Comparison of ENCODE assay signal across 18 cellular contexts in genomic region chr7:33790746-33791145, GRCh38.
"Had no signal": no experiment of that assay in that cellular context is flagged by ENCODE, and none has a peak within 500 bp of the region (broad histone marks: within the 10 kb centered on the region; RNA-seq: fewer than 3 reads in every experiment).

No MANE protein-coding gene starts in this region.

- H3K27me3 Mint-ChIP-seq: activated naive CD8-positive, alpha-beta T cell treated with anti-CD3 and anti-CD28 coated beads, Interleukin-2, amount 50 U/mL, for 24 hours; naive thymus-derived CD4-positive, alpha-beta T cell; stimulated activated memory B cell treated with anti-CD40 and anti-IgM and Interleukin-4, amounts not matched to agents 10 μg/mL and 1 μg/mL and 100 μg/mL, for 72 hours had no signal

- H3K27ac Mint-ChIP-seq: activated naive CD4-positive, alpha-beta T cell treated with anti-CD3 and anti-CD28 coated beads for 36 hours; activated naive CD8-positive, alpha-beta T cell treated with anti-CD3 and anti-CD28 coated beads, Interleukin-2, amount 50 U/mL, for 24 hours; naive thymus-derived CD4-positive, alpha-beta T cell; stimulated activated memory B cell treated with anti-CD40 and anti-IgM and Interleukin-4, amounts not matched to agents 10 μg/mL and 1 μg/mL and 100 μg/mL, for 72 hours had no signal

- H3K4me3 ChIP-seq: testis, upper lobe of left lung had no signal

- DNase-seq: activated CD4-positive, alpha-beta T cell treated with anti-CD3 and anti-CD28 coated beads, Interleukin-2, amount 50 U/mL, for 1 hour; activated CD4-positive, CD25-positive, alpha-beta regulatory T cell treated with anti-CD3 and anti-CD28 coated beads, Interleukin-2, amount 50 U/mL, for 72 hours; activated CD8-positive, alpha-beta memory T cell treated with anti-CD3 and anti-CD28 coated beads, Interleukin-2, amount 50 U/mL, for 4 hours; activated naive CD4-positive, alpha-beta T cell treated with anti-CD3 and anti-CD28 coated beads for 36 hours; activated naive CD8-positive, alpha-beta T cell treated with anti-CD3 and anti-CD28 coated beads, Interleukin-2, amount 50 U/mL, for 24 hours; activated T-cell treated with anti-CD3 and anti-CD28 coated beads, Interleukin-2, amount 50 U/mL, for 4 hours; anterior cingulate cortex; brain microvascular endothelial cell; central memory CD4-positive, alpha-beta T cell; foreskin melanocyte; kidney; naive thymus-derived CD4-positive, alpha-beta T cell; stimulated activated CD4-positive, alpha-beta T cell treated with anti-CD3 and anti-CD28 coated beads, Interleukin-4, amount 100 ng/mL, for 24 hours; testis; upper lobe of left lung had no signal

- ATAC-seq: activated naive CD8-positive, alpha-beta T cell treated with anti-CD3 and anti-CD28 coated beads, Interleukin-2, amount 50 U/mL, for 24 hours; activated T-cell treated with anti-CD3 and anti-CD28 coated beads, Interleukin-2, amount 50 U/mL, for 4 hours; left lobe of liver; naive thymus-derived CD4-positive, alpha-beta T cell; sciatic nerve; stimulated activated memory B cell treated with anti-CD40 and anti-IgM and Interleukin-4, amounts not matched to agents 10 μg/mL and 1 μg/mL and 100 μg/mL, for 72 hours had no signal

- H3K27me3 ChIP-seq: brain microvascular endothelial cell, testis, upper lobe of left lung had no signal

- H3K36me3 Mint-ChIP-seq: naive thymus-derived CD4-positive, alpha-beta T cell; stimulated activated memory B cell treated with anti-CD40 and anti-IgM and Interleukin-4, amounts not matched to agents 10 μg/mL and 1 μg/mL and 100 μg/mL, for 72 hours had no signal

- H3K9me3 Mint-ChIP-seq: activated naive CD4-positive, alpha-beta T cell treated with anti-CD3 and anti-CD28 coated beads for 36 hours; activated naive CD8-positive, alpha-beta T cell treated with anti-CD3 and anti-CD28 coated beads, Interleukin-2, amount 50 U/mL, for 24 hours; activated T-cell treated with anti-CD3 and anti-CD28 coated beads, Interleukin-2, amount 50 U/mL, for 4 hours; naive thymus-derived CD4-positive, alpha-beta T cell; stimulated activated memory B cell treated with anti-CD40 and anti-IgM and Interleukin-4, amounts not matched to agents 10 μg/mL and 1 μg/mL and 100 μg/mL, for 72 hours had no signal

- H3K4me3 Mint-ChIP-seq: activated naive CD4-positive, alpha-beta T cell treated with anti-CD3 and anti-CD28 coated beads for 36 hours; activated naive CD8-positive, alpha-beta T cell treated with anti-CD3 and anti-CD28 coated beads, Interleukin-2, amount 50 U/mL, for 24 hours; activated T-cell treated with anti-CD3 and anti-CD28 coated beads, Interleukin-2, amount 50 U/mL, for 4 hours; naive thymus-derived CD4-positive, alpha-beta T cell; stimulated activated memory B cell treated with anti-CD40 and anti-IgM and Interleukin-4, amounts not matched to agents 10 μg/mL and 1 μg/mL and 100 μg/mL, for 72 hours had no signal

- H3K4me1 ChIP-seq: testis, upper lobe of left lung had no signal

- H3K36me3 ChIP-seq: brain microvascular endothelial cell, upper lobe of left lung had no signal

- H3K4me1 Mint-ChIP-seq: activated naive CD8-positive, alpha-beta T cell treated with anti-CD3 and anti-CD28 coated beads, Interleukin-2, amount 50 U/mL, for 24 hours; naive thymus-derived CD4-positive, alpha-beta T cell; stimulated activated memory B cell treated with anti-CD40 and anti-IgM and Interleukin-4, amounts not matched to agents 10 μg/mL and 1 μg/mL and 100 μg/mL, for 72 hours had no signal

- H3K9me3 ChIP-seq: testis, upper lobe of left lung had no signal

- H3K27ac ChIP-seq: brain microvascular endothelial cell, testis, upper lobe of left lung had no signal
